ENCODE assay signal across 8 cellular contexts in the genomic region with DNA sequence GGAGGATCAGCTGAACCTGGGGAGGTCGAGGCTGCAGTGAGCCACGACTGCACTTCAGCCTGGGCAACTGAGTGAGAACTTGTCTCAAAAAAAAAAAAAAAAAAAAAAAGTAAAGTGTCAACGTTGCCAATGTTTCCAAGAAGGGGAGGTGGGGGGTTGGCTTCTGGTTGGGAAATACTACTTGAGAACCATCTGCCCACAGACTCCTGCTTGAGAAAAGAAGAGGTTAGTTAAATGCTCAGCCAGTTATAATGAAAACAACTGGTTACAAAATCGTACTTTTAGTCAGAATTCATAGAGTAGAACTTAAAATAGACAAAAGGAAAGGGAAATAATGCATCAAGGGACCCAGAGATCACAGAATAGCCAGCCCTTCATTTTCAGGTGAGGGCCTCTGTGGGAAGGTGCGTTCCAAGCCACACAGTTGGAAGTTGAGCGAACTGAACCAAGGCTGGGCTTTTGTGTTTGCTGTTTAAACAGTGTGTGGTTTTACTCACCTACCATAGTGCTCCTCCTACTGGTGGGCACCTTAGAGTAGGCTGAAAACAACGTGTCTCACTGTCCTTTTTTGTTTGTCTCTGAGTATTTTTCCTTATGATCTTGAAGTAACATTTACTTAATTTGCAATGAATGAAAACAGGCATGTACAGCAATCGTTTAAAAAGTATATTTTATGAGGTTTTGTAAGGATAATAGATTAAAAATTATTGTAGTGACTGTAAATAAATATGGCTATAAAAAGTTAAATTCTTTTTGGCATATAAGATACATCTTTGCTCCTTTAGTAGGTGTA.
DNase-seq lines count a peak whose midpoint lies in the region; ATAC-seq and TF ChIP-seq lines count a peak whose summit lies in the region.

No MANE protein-coding gene starts in this region.

- peaks cover 62% of the 10 kb centered on the region for H3K4me1 ChIP-seq in RWPE2 (ENCODE audit: insufficient read depth, poor library complexity, severe bottlenecking)
- H3K4me1 ChIP-seq in prostate gland (replicated peaks): peaks cover 16% of the 10 kb centered on the region

- TF ChIP-seq RAD21 in Ishikawa (IDR thresholded peaks at IDR 0.05; ENCODE audit: low read depth): peak; percentile 87

- no peaks in the 10 kb centered on the region for H3K36me3 Mint-ChIP-seq in activated T-helper 17 cell treated with anti-CD3 and anti-CD28 coated beads, Interleukin-2, amount 50 U/mL, for 72 hours (ENCODE audit: low read depth)

- intact Hi-C loops in prostate gland (cut with DNase I): loop anchor here (2.0 to 5.0 kb wide), 2 partner anchors 48 to 291 kb away; no protein-coding TSS in a partner anchor

- peaks cover 47% of the 10 kb centered on the region for H3K4me1 Mint-ChIP-seq in activated T-helper 17 cell treated with anti-CD3 and anti-CD28 coated beads, Interleukin-2, amount 50 U/mL, for 72 hours

- H3K9me3 ChIP-seq in RWPE2 (ENCODE audit: severe bottlenecking): no peaks in the 10 kb centered on the region
- H3K9me3 ChIP-seq in prostate gland: no peaks in the 10 kb centered on the region

- peak overlapping the region; percentile 73 for H3K4me3 Mint-ChIP-seq in activated T-helper 17 cell treated with anti-CD3 and anti-CD28 coated beads, Interleukin-2, amount 50 U/mL, for 72 hours

- H3K9me3 Mint-ChIP-seq in activated T-helper 17 cell treated with anti-CD3 and anti-CD28 coated beads, Interleukin-2, amount 50 U/mL, for 72 hours: no peaks in the 10 kb centered on the region

- peak overlapping the region; percentile 70 for H3K27ac ChIP-seq in RWPE2 (ENCODE audit: poor library complexity, severe bottlenecking)
- peak overlapping the region; percentile 65 to 78 for H3K27ac ChIP-seq in prostate gland

- no peak for TF ChIP-seq EP300 in Ishikawa (IDR thresholded peaks at IDR 0.05; ENCODE audit: borderline replicate concordance)

- peak; percentile 100 for TF ChIP-seq CTCF in RWPE2 (IDR thresholded peaks at IDR 0.05; ENCODE audit: poor library complexity, severe bottlenecking)
- peak; percentile 60 to 92 (median 86) for TF ChIP-seq CTCF in prostate gland (IDR thresholded peaks at IDR 0.05)

- H3K27me3 Mint-ChIP-seq in activated T-helper 17 cell treated with anti-CD3 and anti-CD28 coated beads, Interleukin-2, amount 50 U/mL, for 72 hours: no peaks in the 10 kb centered on the region

- no peak for TF ChIP-seq POLR2A in prostate gland (IDR thresholded peaks at IDR 0.05)

- ATAC-seq in GM21529 (IDR thresholded peaks at IDR 0.05; ENCODE audit: unreplicated experiment) (peak; percentile 56), RWPE2 (ENCODE audit: low read depth) (peak; percentile 89)
- ATAC-seq in activated T-helper 17 cell treated with anti-CD3 and anti-CD28 coated beads, Interleukin-2, amount 50 U/mL, for 72 hours (replicated peaks): peak; percentile 84

- DNase-seq in DMS53 (lab: John Stamatoyannopoulos, UW) (peak; percentile 96), RWPE2 (ENCODE audit: low spot score) (peak; percentile 86), germinal center (ENCODE audit: low spot score) (peak; percentile 67), prostate gland (ENCODE audit: low spot score) (peak; percentile 87), epidermal melanocyte (ENCODE audit: insufficient read length, low spot score) (no peak)

- H3K36me3 ChIP-seq in RWPE2 (ENCODE audit: low read depth): no peaks in the 10 kb centered on the region
- H3K36me3 ChIP-seq in prostate gland: no peaks in the 10 kb centered on the region

- H3K27ac Mint-ChIP-seq in activated T-helper 17 cell treated with anti-CD3 and anti-CD28 coated beads, Interleukin-2, amount 50 U/mL, for 72 hours: peak overlapping the region; percentile 76

- H3K27me3 ChIP-seq in RWPE2 (ENCODE audit: insufficient read depth, poor library complexity, severe bottlenecking) (no peaks in the 10 kb centered on the region), prostate gland (replicated peaks; ENCODE audit: insufficient read depth) (no peaks in the 10 kb centered on the region)

- H3K4me3 ChIP-seq in RWPE2 (ENCODE audit: severe bottlenecking) (no peak overlapping the region), prostate gland (no peak overlapping the region)

- 12% methylated on average over 8 of the region's 8 CpGs for WGBS in prostate gland

TF ChIP-seq in Ishikawa, 13 proteins besides CTCF, POLR2A, EP300 and RAD21:
- TF ChIP-seq TCF12 (IDR thresholded peaks at IDR 0.05; ENCODE audit: low read depth) (no peak; the same call in 1 of the 2 replicates), CREB1 (IDR thresholded peaks at IDR 0.05; ENCODE audit: low read depth) (no peak), CEBPB (IDR thresholded peaks at IDR 0.05) (peak; percentile 24; the same call in 1 of the 2 replicates), TAF1 (IDR thresholded peaks at IDR 0.05; ENCODE audit: low read depth) (no peak), YY1 (IDR thresholded peaks at IDR 0.05; ENCODE audit: low read depth) (no peak), EGR1 (IDR thresholded peaks at IDR 0.05) (no peak), TEAD4 (IDR thresholded peaks at IDR 0.05) (no peak)
- TF ChIP-seq, protein P1, sequence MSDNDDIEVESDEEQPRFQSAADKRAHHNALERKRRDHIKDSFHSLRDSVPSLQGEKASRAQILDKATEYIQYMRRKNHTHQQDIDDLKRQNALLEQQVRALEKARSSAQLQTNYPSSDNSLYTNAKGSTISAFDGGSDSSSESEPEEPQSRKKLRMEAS (IDR thresholded peaks at IDR 0.05): peak; percentile 27; the same call in 1 of the 2 replicates
- TF ChIP-seq, protein P2, sequence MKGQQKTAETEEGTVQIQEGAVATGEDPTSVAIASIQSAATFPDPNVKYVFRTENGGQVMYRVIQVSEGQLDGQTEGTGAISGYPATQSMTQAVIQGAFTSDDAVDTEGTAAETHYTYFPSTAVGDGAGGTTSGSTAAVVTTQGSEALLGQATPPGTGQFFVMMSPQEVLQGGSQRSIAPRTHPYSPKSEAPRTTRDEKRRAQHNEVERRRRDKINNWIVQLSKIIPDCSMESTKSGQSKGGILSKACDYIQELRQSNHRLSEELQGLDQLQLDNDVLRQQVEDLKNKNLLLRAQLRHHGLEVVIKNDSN (IDR thresholded peaks at IDR 0.05): no peak
